Comparison of ENCODE assay signal across 8 cellular contexts in genomic region chr19:19361075-19361594, GRCh38. TPM values are rescaled to one million over a fixed set of nuclear protein-coding genes. Genes with fewer than 3 reads are reported as not detected.
DNase-seq lines count a peak whose midpoint lies in the region; ATAC-seq and TF ChIP-seq lines count a peak whose summit lies in the region.

No MANE protein-coding gene starts in this region.

- intact Hi-C loops in left ventricle myocardium superior (cut with micrococcal nuclease) = loop anchor here (5.0 kb wide), 1 partner anchor 131 kb away; no protein-coding TSS in a partner anchor

- H3K27me3 Mint-ChIP-seq in T-cell = no peaks in the 10 kb centered on the region

- no peaks in the 10 kb centered on the region for H3K9me3 Mint-ChIP-seq in T-cell

- H3K4me1 ChIP-seq in adipocyte (ENCODE audit: control insufficient read depth, insufficient read depth, low read length) = peaks cover 10% of the 10 kb centered on the region

- H3K4me1 Mint-ChIP-seq in T-cell = peaks cover 35 to 40% (median 40%) of the 10 kb centered on the region in 3 donors

- CTCF ChIA-PET in T-cell (lab: Charles Lee) = interaction anchor here (0.6 to 1.8 kb wide), 7 partner anchors 12 to 152 kb away, joined by 3 to 8 read pairs (median 4); partner anchors contain the start of gene GATAD2A (in 1 of the 2)

- H3K9ac ChIP-seq in adipocyte (ENCODE audit: low read length) = no peak overlapping the region

- DNase-seq in DMS53 (lab: John Stamatoyannopoulos, UW) (peak; percentile 89), H4 (ENCODE audit: low spot score) (peak; percentile 85), NCI-H1436 (lab: John Stamatoyannopoulos, UW) (peak; percentile 82), T-cell (peak in 33 of 34 experiments; percentile 14 to 66 (median 51)), adipocyte (ENCODE audit: low read depth) (peak; percentile 92), left ventricle myocardium superior (peak; percentile 80), retinal pigment epithelial cell (ENCODE audit: low read depth) (no peak)

- ATAC-seq in T-cell (replicated peaks in 1 of 4) (peak; percentile 51 to 63 (median 58)), left ventricle myocardium superior (peak; percentile 80), HG03520 (IDR thresholded peaks at IDR 0.05; ENCODE audit: unreplicated experiment) (no peak)

- POLR2A ChIA-PET in T-cell (lab: Charles Lee) = no interaction called here

- peak overlapping the region; percentile 28 to 72 for H3K27ac Mint-ChIP-seq in T-cell

- no peaks in the 10 kb centered on the region for H3K9me3 ChIP-seq in adipocyte (ENCODE audit: control insufficient read depth, low read length)

- H3K36me3 ChIP-seq in adipocyte (ENCODE audit: control insufficient read depth, insufficient read depth, low read length, severe bottlenecking) = peaks cover 20% of the 10 kb centered on the region

- H3K4me3 ChIP-seq in adipocyte (ENCODE audit: low read length) = no peak overlapping the region
- no peak overlapping the region for H3K4me3 ChIP-seq in retinal pigment epithelial cell (ENCODE audit: low read length)

- peaks cover 4% of the 10 kb centered on the region for H3K36me3 Mint-ChIP-seq in T-cell

- no peaks in the 10 kb centered on the region for H3K27me3 ChIP-seq in adipocyte (replicated peaks; ENCODE audit: control insufficient read depth, insufficient read depth, low read length)

- TF ChIP-seq CTCF in retinal pigment epithelial cell (conservative IDR thresholded peaks at IDR 0.05; ENCODE audit: low read depth, low read length) = peak; percentile 84

- H3K4me3 Mint-ChIP-seq in T-cell = peak overlapping the region; percentile 44 to 47 (median 46)

RNA-seq across cellular contexts. Expression of gene MAU2, which starts 40.5 kb away (rescaled TPM):
- total RNA-seq in H4 (2014; rRNA removed; shearing (Covaris generic)) = 12.8 and 16.1 TPM in 2 replicates
- total RNA-seq in T-cell (100 to 1,000 TPM; 143 to 159 (median 150) TPM), left ventricle myocardium superior (31.4 TPM)

RNA-seq across cellular contexts. Expression of gene SUGP1, which starts 40.8 kb away (rescaled TPM):
- 26.1 and 28.8 TPM in 2 replicates for total RNA-seq in H4 (2014; rRNA removed; shearing (Covaris generic))
- total RNA-seq in T-cell (10 to 100 TPM; 59.5 to 89.8 (median 87.4) TPM), left ventricle myocardium superior (46.0 TPM)

RNA-seq across cellular contexts. Expression of gene GATAD2A, which starts 44.3 kb away (rescaled TPM):
- total RNA-seq in H4 (2014; rRNA removed; shearing (Covaris generic)) = 10.9 and 30.5 TPM in 2 replicates
- 100 to 1,000 TPM; 114 to 144 (median 133) TPM for total RNA-seq in T-cell
- total RNA-seq in left ventricle myocardium superior = 29.7 TPM
